Comparison of ENCODE assay signal across 25 cellular contexts in the genomic region with DNA sequence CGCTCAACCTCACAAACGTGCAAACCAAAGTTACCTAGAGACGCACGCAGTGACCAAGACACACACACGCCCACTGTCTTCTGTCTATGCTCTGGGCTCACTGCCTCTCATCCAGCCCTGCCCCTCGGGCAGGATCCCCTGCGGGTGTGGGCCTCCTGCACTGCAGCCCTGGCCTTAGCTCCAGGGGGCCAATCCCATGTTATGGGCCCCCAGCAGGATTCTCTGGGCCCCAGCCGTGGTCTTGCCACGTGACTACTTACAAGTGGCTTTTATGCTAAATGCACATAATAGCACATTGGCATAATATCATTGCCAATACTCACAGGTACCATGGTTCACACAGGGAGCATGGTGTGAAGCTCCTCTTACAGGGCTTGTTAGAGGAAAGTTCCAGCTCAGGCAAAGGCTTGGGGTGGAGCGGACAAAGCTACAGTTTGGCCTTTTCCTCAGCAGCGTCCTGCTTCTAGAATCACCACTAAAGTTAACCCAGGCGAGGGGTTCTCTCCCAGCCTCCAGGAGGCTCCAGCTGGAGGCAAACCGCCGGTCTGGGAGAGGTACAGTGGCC. TPM values are rescaled to one million over a fixed set of nuclear protein-coding genes. Genes with fewer than 3 reads are reported as not detected.
"Had no signal": no experiment of that assay in that cellular context is flagged by ENCODE, and none has a peak within 500 bp of the region (broad histone marks: within the 10 kb centered on the region; RNA-seq: fewer than 3 reads in every experiment).

No MANE protein-coding gene starts in this region.

- H3K27ac ChIP-seq: epithelial cell of prostate, esophagus muscularis mucosa, gastrocnemius medialis, heart right ventricle, right atrium auricular region, sigmoid colon, skin epidermis, stomach, thoracic aorta, transverse colon had no signal

- DNase-seq: cortex of kidney; effector memory CD8-positive, alpha-beta T cell; gastrocnemius medialis; heart right ventricle; hypothalamus; mammary epithelial cell; naive thymus-derived CD8-positive, alpha-beta T cell; sigmoid colon; stimulated activated CD4-positive, alpha-beta T cell treated with anti-CD3 and anti-CD28 coated beads, Interleukin-12 subunit alpha, Interleukin-12 subunit beta, amount 100 ng/mL, for 4 hours; stimulated activated naive CD4-positive, alpha-beta T cell; stomach; substantia nigra; transverse colon had no signal

- H3K36me3 ChIP-seq: esophagus muscularis mucosa, gastrocnemius medialis, heart right ventricle, right atrium auricular region, sigmoid colon, stomach, thoracic aorta, transverse colon had no signal

- FAIRE-seq: islet of Langerhans had no signal

- H3K9me3 ChIP-seq: esophagus muscularis mucosa, gastrocnemius medialis, heart right ventricle, mucosa of descending colon, right atrium auricular region, sigmoid colon, stomach, thoracic aorta, transverse colon had no signal

- H3K4me1 ChIP-seq: esophagus muscularis mucosa, gastrocnemius medialis, right atrium auricular region, sigmoid colon, transverse colon had no signal

- ATAC-seq: effector memory CD8-positive, alpha-beta T cell; gastrocnemius medialis; heart right ventricle; left lobe of liver; mucosa of descending colon; naive thymus-derived CD8-positive, alpha-beta T cell had no signal

- H3K4me3 ChIP-seq: esophagus muscularis mucosa, gastrocnemius medialis, heart right ventricle, mucosa of descending colon, right atrium auricular region, sigmoid colon, skin epidermis, stomach, thoracic aorta, transverse colon had no signal

- H3K27me3 ChIP-seq: gastrocnemius medialis, right atrium auricular region, sigmoid colon, transverse colon had no signal

RNA-seq across cellular contexts. Expression of a gene that starts 39.3 kb away (rescaled TPM):
- total RNA-seq: esophagus muscularis mucosa; fibroblast of villous mesenchyme; gastrocnemius medialis; left lobe of liver; mammary epithelial cell; mucosa of descending colon; naive thymus-derived CD8-positive, alpha-beta T cell; osteocyte; thoracic aorta; ureter had no signal
- polyA plus RNA-seq: mammary epithelial cell; naive thymus-derived CD8-positive, alpha-beta T cell; neural cell; stomach had no signal
